Comparison of ENCODE assay signal across 18 cellular contexts in genomic region chr1:183628537-183628936, GRCh38. TPM values are rescaled to one million over a fixed set of nuclear protein-coding genes. Genes with fewer than 3 reads are reported as not detected.
DNase-seq lines count a peak whose midpoint lies in the region; ATAC-seq and TF ChIP-seq lines count a peak whose summit lies in the region.
"Had no signal": no experiment of that assay in that cellular context is flagged by ENCODE, and none has a peak within 500 bp of the region (broad histone marks: within the 10 kb centered on the region; RNA-seq: fewer than 3 reads in every experiment).

No MANE protein-coding gene starts in this region.

- CTCF ChIA-PET in CD8-positive, alpha-beta memory T cell (lab: Charles Lee) = interaction anchor here (1.7 kb wide), 1 partner anchor 27 kb away, joined by 4 read pairs; no protein-coding TSS in a partner anchor

- POLR2A ChIA-PET in CD8-positive, alpha-beta memory T cell (lab: Charles Lee) = no interaction called here

- H3K27ac ChIP-seq in CD4-positive, CD25-positive, alpha-beta regulatory T cell (ENCODE audit: insufficient read depth, low read length, poor library complexity, severe bottlenecking) = no peak overlapping the region
- H3K27ac ChIP-seq in CD8-positive, alpha-beta memory T cell (ENCODE audit: low read depth, low read length) = no peak overlapping the region
- no peak overlapping the region for H3K27ac ChIP-seq in psoas muscle
- H3K27ac ChIP-seq: esophagus squamous epithelium had no signal

- peak overlapping the region; percentile 20 to 80 (median 65) for H3K27ac Mint-ChIP-seq in CD4-positive, CD25-positive, alpha-beta regulatory T cell
- peak overlapping the region; percentile 4 to 91 (median 22) for H3K27ac Mint-ChIP-seq in CD8-positive, alpha-beta memory T cell
- peak overlapping the region; percentile 89 for H3K27ac Mint-ChIP-seq in activated naive CD8-positive, alpha-beta T cell
- H3K27ac Mint-ChIP-seq in memory B cell = peak overlapping the region; percentile 20
- H3K27ac Mint-ChIP-seq: activated CD4-positive, alpha-beta T cell treated with anti-CD3 and anti-CD28 coated beads, Interleukin-2, amount 10 ng/mL, durations not matched to agents 7 days and 5 days; progenitor cell of endocrine pancreas had no signal

- no peaks in the 10 kb centered on the region for H3K27me3 Mint-ChIP-seq in CD4-positive, CD25-positive, alpha-beta regulatory T cell
- no peaks in the 10 kb centered on the region for H3K27me3 Mint-ChIP-seq in CD8-positive, alpha-beta memory T cell
- H3K27me3 Mint-ChIP-seq in activated naive CD8-positive, alpha-beta T cell = no peaks in the 10 kb centered on the region
- H3K27me3 Mint-ChIP-seq in memory B cell = no peaks in the 10 kb centered on the region
- H3K27me3 Mint-ChIP-seq: activated CD4-positive, alpha-beta T cell treated with anti-CD3 and anti-CD28 coated beads, Interleukin-2, amount 10 ng/mL, durations not matched to agents 7 days and 5 days; progenitor cell of endocrine pancreas had no signal

- H3K27me3 ChIP-seq in CD4-positive, CD25-positive, alpha-beta regulatory T cell (ENCODE audit: control insufficient read depth, insufficient read depth, low read length) = no peaks in the 10 kb centered on the region
- H3K27me3 ChIP-seq in CD8-positive, alpha-beta memory T cell (ENCODE audit: insufficient read depth, low read length, poor library complexity, severe bottlenecking) = no peaks in the 10 kb centered on the region
- H3K27me3 ChIP-seq in psoas muscle (ENCODE audit: insufficient read depth in 3 of 3, low read length in 2 of 3) = no peaks in the 10 kb centered on the region
- H3K27me3 ChIP-seq: esophagus squamous epithelium, spleen, tibial nerve had no signal

- H3K4me3 Mint-ChIP-seq in CD4-positive, CD25-positive, alpha-beta regulatory T cell = peak overlapping the region in 3 of 4 donors; percentile 6 to 40 (median 10)
- peak overlapping the region in 2 of 7 donors; percentile 18 to 44 for H3K4me3 Mint-ChIP-seq in CD8-positive, alpha-beta memory T cell
- peak overlapping the region; percentile 46 for H3K4me3 Mint-ChIP-seq in activated naive CD8-positive, alpha-beta T cell
- H3K4me3 Mint-ChIP-seq in memory B cell = no peak overlapping the region
- H3K4me3 Mint-ChIP-seq: activated CD4-positive, alpha-beta T cell treated with anti-CD3 and anti-CD28 coated beads, Interleukin-2, amount 10 ng/mL, durations not matched to agents 7 days and 5 days had no signal

- H3K36me3 ChIP-seq in CD4-positive, CD25-positive, alpha-beta regulatory T cell (ENCODE audit: control insufficient read depth, insufficient read depth, low read length) = peaks cover 57% of the 10 kb centered on the region
- peaks cover 34% of the 10 kb centered on the region for H3K36me3 ChIP-seq in CD8-positive, alpha-beta memory T cell (ENCODE audit: insufficient read depth, low read length)
- H3K36me3 ChIP-seq in psoas muscle (ENCODE audit: insufficient read depth in 1 of 2, low read depth in 1 of 2) = peaks cover 6 to 74% of the 10 kb centered on the region in 2 donors

- peaks cover 35 to 59% (median 44%) of the 10 kb centered on the region in 4 donors for H3K4me1 Mint-ChIP-seq in CD4-positive, CD25-positive, alpha-beta regulatory T cell
- H3K4me1 Mint-ChIP-seq in CD8-positive, alpha-beta memory T cell = peaks cover 41 to 80% (median 74%) of the 10 kb centered on the region in 3 donors
- peaks cover 64% of the 10 kb centered on the region for H3K4me1 Mint-ChIP-seq in activated naive CD8-positive, alpha-beta T cell (ENCODE audit: low read depth)
- peaks cover 18% of the 10 kb centered on the region for H3K4me1 Mint-ChIP-seq in memory B cell

- DNase-seq in CD4-positive, CD25-positive, alpha-beta regulatory T cell = no peak
- DNase-seq in CD8-positive, alpha-beta memory T cell = no peak
- DNase-seq in memory B cell (ENCODE audit: low spot score in 2 of 2) (no peak), psoas muscle (no peak), NCI-H510A treated with DMSO at 0.1 percent for 48 hours (lab: John Stamatoyannopoulos, UW) (no peak)
- DNase-seq: activated CD4-positive, alpha-beta T cell treated with anti-CD3 and anti-CD28 coated beads, Interleukin-2, amount 10 ng/mL, durations not matched to agents 7 days and 5 days; activated gamma-delta T cell; esophagus squamous epithelium; head of caudate nucleus; NCI-H187; NCI-H526; spleen had no signal

- H3K9me3 Mint-ChIP-seq in CD4-positive, CD25-positive, alpha-beta regulatory T cell = no peaks in the 10 kb centered on the region
- no peaks in the 10 kb centered on the region for H3K9me3 Mint-ChIP-seq in CD8-positive, alpha-beta memory T cell
- H3K9me3 Mint-ChIP-seq in activated naive CD8-positive, alpha-beta T cell (ENCODE audit: low read depth) = no peaks in the 10 kb centered on the region
- no peaks in the 10 kb centered on the region for H3K9me3 Mint-ChIP-seq in memory B cell
- H3K9me3 Mint-ChIP-seq: activated CD4-positive, alpha-beta T cell treated with anti-CD3 and anti-CD28 coated beads, Interleukin-2, amount 10 ng/mL, durations not matched to agents 7 days and 5 days had no signal

- no peak for ATAC-seq in CD4-positive, CD25-positive, alpha-beta regulatory T cell (ENCODE audit: low read depth in 2 of 2)
- ATAC-seq in memory B cell (ENCODE audit: low read depth) (no peak), psoas muscle (no peak), GM21717 (IDR thresholded peaks at IDR 0.05; ENCODE audit: unreplicated experiment) (no peak)

- H3K4me1 ChIP-seq in CD4-positive, CD25-positive, alpha-beta regulatory T cell (ENCODE audit: control insufficient read depth, insufficient read depth, low read length, poor library complexity, severe bottlenecking) = peaks cover 45% of the 10 kb centered on the region
- H3K4me1 ChIP-seq in CD8-positive, alpha-beta memory T cell (ENCODE audit: insufficient read depth, low read length) = peaks cover 44% of the 10 kb centered on the region
- H3K4me1 ChIP-seq in psoas muscle = peaks cover 34% of the 10 kb centered on the region

- H3K4me3 ChIP-seq in CD4-positive, CD25-positive, alpha-beta regulatory T cell (ENCODE audit: low read depth, low read length) = no peak overlapping the region
- H3K4me3 ChIP-seq in CD8-positive, alpha-beta memory T cell (ENCODE audit: low read length) = no peak overlapping the region
- no peak overlapping the region for H3K4me3 ChIP-seq in psoas muscle
- H3K4me3 ChIP-seq: esophagus squamous epithelium, lung, spleen, tibial nerve had no signal

- H3K36me3 Mint-ChIP-seq in CD4-positive, CD25-positive, alpha-beta regulatory T cell = peaks cover 41% of the 10 kb centered on the region
- peaks cover 0 to 71% (median 25%) of the 10 kb centered on the region in 3 donors for H3K36me3 Mint-ChIP-seq in CD8-positive, alpha-beta memory T cell
- H3K36me3 Mint-ChIP-seq in activated naive CD8-positive, alpha-beta T cell = peaks cover 11% of the 10 kb centered on the region
- H3K36me3 Mint-ChIP-seq in memory B cell = peaks cover 18% of the 10 kb centered on the region

- intact Hi-C loops in psoas muscle (cut with DNase I) = no loop called here

- H3K9me3 ChIP-seq in CD4-positive, CD25-positive, alpha-beta regulatory T cell (ENCODE audit: control insufficient read depth in 2 of 2, low read length in 2 of 2) = no peaks in the 10 kb centered on the region
- H3K9me3 ChIP-seq in CD8-positive, alpha-beta memory T cell (ENCODE audit: low read length) = no peaks in the 10 kb centered on the region
- no peaks in the 10 kb centered on the region for H3K9me3 ChIP-seq in psoas muscle
- H3K9me3 ChIP-seq: esophagus squamous epithelium, spleen, tibial nerve had no signal

- TF ChIP-seq CTCF in psoas muscle (IDR thresholded peaks at IDR 0.05) = no peak

RNA-seq across cellular contexts. Expression of gene ARPC5, which starts 7.0 kb away (rescaled TPM):
- 76.3 TPM for total RNA-seq in CD4-positive, CD25-positive, alpha-beta regulatory T cell
- polyA plus RNA-seq in CD4-positive, CD25-positive, alpha-beta regulatory T cell = 100 to 1,000 TPM; 347 to 541 (median 415) TPM
- total RNA-seq in CD8-positive, alpha-beta memory T cell = 100 to 1,000 TPM; 142 to 146 TPM
- 414 TPM for polyA plus RNA-seq in CD8-positive, alpha-beta memory T cell
- 10 to 100 TPM; 11.6 to 17.1 (median 12.7) TPM for total RNA-seq in psoas muscle
- polyA plus RNA-seq in psoas muscle = 10 to 100 TPM; 13.9 to 31.8 (median 16.4) TPM

RNA-seq across cellular contexts. Expression of gene APOBEC4, which starts 24.6 kb away (rescaled TPM):
- not detected for total RNA-seq in CD4-positive, CD25-positive, alpha-beta regulatory T cell
- polyA plus RNA-seq in CD4-positive, CD25-positive, alpha-beta regulatory T cell = not detected
- total RNA-seq in CD8-positive, alpha-beta memory T cell = not detected
- polyA plus RNA-seq in CD8-positive, alpha-beta memory T cell = not detected
- not detected for total RNA-seq in psoas muscle
- not detected for polyA plus RNA-seq in psoas muscle
- total RNA-seq: activated CD4-positive, alpha-beta T cell treated with anti-CD3 and anti-CD28 coated beads, Interleukin-2, amount 10 ng/mL, durations not matched to agents 7 days and 5 days; esophagus squamous epithelium; progenitor cell of endocrine pancreas; SK-MEL-5; spleen; tibial nerve had no signal
- polyA plus RNA-seq: spleen had no signal

RNA-seq across cellular contexts. Expression of gene NCF2, which starts 38.3 kb away (rescaled TPM):
- 9.3 TPM for total RNA-seq in CD4-positive, CD25-positive, alpha-beta regulatory T cell
- 10 to 100 TPM in 1 of 4 donors, 1 to 10 TPM in 3; 2.8 to 20.0 (median 5.4) TPM for polyA plus RNA-seq in CD4-positive, CD25-positive, alpha-beta regulatory T cell
- total RNA-seq in CD8-positive, alpha-beta memory T cell = 1 to 10 TPM; 3.6 to 4.6 TPM
- 0.30 TPM for polyA plus RNA-seq in CD8-positive, alpha-beta memory T cell
- 1 to 10 TPM; 2.3 to 4.3 (median 3.0) TPM for total RNA-seq in psoas muscle
- under 1 TPM; 0.51 to 0.83 (median 0.80) TPM for polyA plus RNA-seq in psoas muscle

Comparison
In these comparisons a context has a peak if more than half of its experiments do, and no peak if none do; other contexts are left out.
1. H3K27ac Mint-ChIP-seq: peak in every context shown above with its lines; median percentile 89 in activated naive CD8-positive, alpha-beta T cell; 65 in CD4-positive, CD25-positive, alpha-beta regulatory T cell; 22 in CD8-positive, alpha-beta memory T cell; 20 in memory B cell.